25 cellular contexts compared by ENCODE assay signal in the genomic region with DNA sequence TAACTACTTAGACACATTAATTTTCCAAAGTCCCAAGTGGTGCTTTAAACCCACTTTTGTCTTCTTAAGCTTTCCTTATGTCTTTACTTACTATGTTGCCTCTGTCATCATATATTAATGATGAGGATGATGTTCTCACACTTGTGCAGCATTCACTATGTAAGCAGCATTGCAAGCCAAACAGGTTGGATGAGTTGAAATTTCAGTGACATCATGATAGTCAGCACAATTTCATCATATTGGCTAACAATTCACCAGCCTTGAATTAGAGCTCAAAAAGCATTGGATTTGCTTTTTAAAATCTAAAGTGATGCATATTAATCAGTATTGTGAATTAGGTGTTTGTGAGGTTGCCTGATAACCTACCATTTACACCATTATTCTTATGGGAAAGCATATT.
"Had no signal": no experiment of that assay in that cellular context is flagged by ENCODE, and none has a peak within 500 bp of the region (broad histone marks: within the 10 kb centered on the region; RNA-seq: fewer than 3 reads in every experiment).

No MANE protein-coding gene starts in this region.

- H3K9me3 ChIP-seq: ascending aorta, lower lobe of right lung, prostate gland, spleen, thoracic aorta, upper lobe of right lung had no signal

- H3K36me3 ChIP-seq: ascending aorta, brain microvascular endothelial cell, lower lobe of right lung, neural progenitor cell, prostate gland, spleen, thoracic aorta, upper lobe of right lung had no signal

- DNase-seq: activated B cell treated with CpG ODN at 0.5 μM for 24 hours; activated CD4-positive, alpha-beta T cell treated with anti-CD3 and anti-CD28 coated beads for 36 hours; activated CD4-positive, alpha-beta T cell treated with anti-CD3 and anti-CD28 coated beads, Interleukin-2, amount 50 U/mL, for 4 hours; activated CD8-positive, alpha-beta memory T cell treated with anti-CD3 and anti-CD28 coated beads for 24 hours; activated CD8-positive, alpha-beta memory T cell treated with anti-CD3 and anti-CD28 coated beads, Interleukin-2, amount 50 U/mL, for 4 hours; activated T-cell treated with anti-CD3 and anti-CD28 coated beads, Interleukin-2, amount 50 U/mL, for 24 hours; brain microvascular endothelial cell; central memory CD4-positive, alpha-beta T cell; dermis blood vessel endothelial cell; effector CD8-positive, alpha-beta T cell; kidney; lower lobe of right lung; naive B cell; spleen; stimulated activated CD4-positive, alpha-beta T cell treated with anti-CD3 and anti-CD28 coated beads, Interleukin-4, amount 100 ng/mL, for 1 hour; stimulated activated naive CD4-positive, alpha-beta T cell; T1000; upper lobe of right lung had no signal

- ATAC-seq: activated CD4-positive, alpha-beta T cell treated with anti-CD3 and anti-CD28 coated beads for 36 hours; activated naive CD4-positive, alpha-beta T cell treated with anti-CD3 and anti-CD28 coated beads, Interleukin-2, amount 50 U/mL, for 72 hours; activated T-helper 17 cell treated with anti-CD3 and anti-CD28 coated beads, Interleukin-2, amount 50 U/mL, for 72 hours; left lobe of liver; lower lobe of right lung; upper lobe of right lung had no signal

- H3K4me2 ChIP-seq: neural progenitor cell had no signal

- H3K4me3 Mint-ChIP-seq: activated B cell treated with CpG ODN at 0.5 μM for 24 hours; activated CD4-positive, alpha-beta T cell treated with anti-CD3 and anti-CD28 coated beads for 36 hours; activated T-cell treated with anti-CD3 and anti-CD28 coated beads, Interleukin-2, amount 50 U/mL, for 24 hours; activated T-helper 17 cell treated with anti-CD3 and anti-CD28 coated beads, Interleukin-2, amount 50 U/mL, for 72 hours; naive B cell; neural progenitor cell had no signal

- H3K27me3 ChIP-seq: ascending aorta, brain microvascular endothelial cell, neural progenitor cell, spleen, upper lobe of right lung had no signal

- H3K36me3 Mint-ChIP-seq: activated naive CD4-positive, alpha-beta T cell treated with anti-CD3 and anti-CD28 coated beads, Interleukin-2, amount 50 U/mL, for 72 hours; naive B cell; neural progenitor cell had no signal

- H3K4me1 Mint-ChIP-seq: activated B cell treated with CpG ODN at 0.5 μM for 24 hours; activated T-helper 17 cell treated with anti-CD3 and anti-CD28 coated beads, Interleukin-2, amount 50 U/mL, for 72 hours; naive B cell; neural progenitor cell had no signal

- H3K4me1 ChIP-seq: ascending aorta, lower lobe of right lung, neural progenitor cell, prostate gland, spleen, upper lobe of right lung had no signal

- H3K9ac ChIP-seq: neural progenitor cell had no signal

- H3K27me3 Mint-ChIP-seq: activated B cell treated with CpG ODN at 0.5 μM for 24 hours; activated CD4-positive, alpha-beta T cell treated with anti-CD3 and anti-CD28 coated beads for 36 hours; activated T-cell treated with anti-CD3 and anti-CD28 coated beads, Interleukin-2, amount 50 U/mL, for 24 hours; activated T-helper 17 cell treated with anti-CD3 and anti-CD28 coated beads, Interleukin-2, amount 50 U/mL, for 72 hours; naive B cell had no signal

- H3K9me3 Mint-ChIP-seq: activated B cell treated with CpG ODN at 0.5 μM for 24 hours; activated naive CD4-positive, alpha-beta T cell treated with anti-CD3 and anti-CD28 coated beads, Interleukin-2, amount 50 U/mL, for 72 hours; activated T-cell treated with anti-CD3 and anti-CD28 coated beads, Interleukin-2, amount 50 U/mL, for 24 hours; activated T-helper 17 cell treated with anti-CD3 and anti-CD28 coated beads, Interleukin-2, amount 50 U/mL, for 72 hours; naive B cell; neural progenitor cell had no signal

- H3K4me3 ChIP-seq: ascending aorta, lower lobe of right lung, neural progenitor cell, prostate gland, spleen, thoracic aorta, upper lobe of right lung had no signal

- FAIRE-seq: kidney had no signal

- H2AFZ ChIP-seq: neural progenitor cell had no signal

- H3K27ac Mint-ChIP-seq: activated B cell treated with CpG ODN at 0.5 μM for 24 hours; activated CD4-positive, alpha-beta T cell treated with anti-CD3 and anti-CD28 coated beads for 36 hours; activated naive CD4-positive, alpha-beta T cell treated with anti-CD3 and anti-CD28 coated beads, Interleukin-2, amount 50 U/mL, for 72 hours; activated T-cell treated with anti-CD3 and anti-CD28 coated beads, Interleukin-2, amount 50 U/mL, for 24 hours; activated T-helper 17 cell treated with anti-CD3 and anti-CD28 coated beads, Interleukin-2, amount 50 U/mL, for 72 hours; naive B cell; neural progenitor cell had no signal

- H3K27ac ChIP-seq: ascending aorta, brain microvascular endothelial cell, lower lobe of right lung, neural progenitor cell, prostate gland, spleen, thoracic aorta, upper lobe of right lung had no signal
